Comparison of ENCODE assay signal across 1 cellular context in genomic region chr4:88277711-88278025, GRCh38.
TF ChIP-seq lines count a peak whose summit lies in the region.

No MANE protein-coding gene starts in this region.

TF ChIP-seq in HEK293, 187 proteins besides CTCF, POLR2A, EP300 and RAD21 (continued from another document):
- no peak for TF ChIP-seq ZBTB44 (tag by site-specific recombination; IDR thresholded peaks at IDR 0.05)
